ENCODE assay signal across 4 cellular contexts in genomic region chr7:72911395-72911794, GRCh38. TPM values are rescaled to one million over a fixed set of nuclear protein-coding genes. Genes with fewer than 3 reads are reported as not detected.
"Had no signal": no experiment of that assay in that cellular context is flagged by ENCODE, and none has a peak within 500 bp of the region (broad histone marks: within the 10 kb centered on the region; RNA-seq: fewer than 3 reads in every experiment).

No MANE protein-coding gene starts in this region.

RNA-seq across cellular contexts. Expression of gene TRIM74, which starts 57.9 kb away (rescaled TPM):
- total RNA-seq: HT-29, LHCN-M2, RPMI7951, SJCRH30 had no signal
